Comparison of ENCODE assay signal across 9 cellular contexts in the genomic region with DNA sequence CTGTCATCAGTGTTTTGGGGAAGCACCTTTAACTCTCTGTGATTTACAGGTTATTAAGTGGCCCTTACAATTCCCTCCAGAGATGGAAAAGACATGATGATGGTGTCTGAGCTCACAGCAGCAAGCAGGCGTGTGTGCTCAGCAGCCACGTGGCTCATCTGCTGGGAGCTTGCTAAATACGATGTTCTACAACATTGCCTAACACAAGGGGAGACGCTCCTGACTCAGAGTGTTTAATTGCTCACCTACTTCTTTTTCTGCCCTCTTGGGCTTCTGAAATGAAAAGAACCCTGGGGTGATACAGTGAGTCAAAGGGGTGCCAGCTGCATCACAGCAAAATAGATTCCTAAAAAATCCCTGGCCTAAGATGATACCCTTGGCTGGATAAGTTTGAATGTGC. TPM values are rescaled to one million over a fixed set of nuclear protein-coding genes. Genes with fewer than 3 reads are reported as not detected.
DNase-seq lines count a peak whose midpoint lies in the region; ATAC-seq, FAIRE-seq and TF ChIP-seq lines count a peak whose summit lies in the region.
"Not testable (repeated sequence)": the region's sequence is repeated elsewhere in the genome, so short reads cannot be mapped to it uniquely, and the experiment has no call there.
"Had no signal": no experiment of that assay in that cellular context is flagged by ENCODE, and none has a peak within 500 bp of the region (broad histone marks: within the 10 kb centered on the region; RNA-seq: fewer than 3 reads in every experiment).

No MANE protein-coding gene starts in this region.

- not testable (repeated sequence) for TF ChIP-seq CTCF in AG09309 (IDR thresholded peaks at IDR 0.05; ENCODE audit: control insufficient read depth, insufficient read depth, low read depth, low read length, missing control alignments); HEK293 (tag by site-specific recombination; IDR thresholded peaks at IDR 0.05); NB4 (IDR thresholded peaks at IDR 0.05; ENCODE audit: low read depth, low read length); bronchial epithelial cell (IDR thresholded peaks at IDR 0.05; ENCODE audit: insufficient read depth, low read length, severe bottlenecking); fibroblast of mammary gland (conservative IDR thresholded peaks at IDR 0.05; ENCODE audit: control insufficient read depth, insufficient read depth, low read depth, low read length)

- H3K27ac Mint-ChIP-seq in activated CD4-positive, alpha-beta T cell treated with anti-CD3 and anti-CD28 coated beads, Interleukin-2, amount 10 ng/mL, durations not matched to agents 24 days and 14 days = not testable (repeated sequence)
- H3K27ac Mint-ChIP-seq in naive B cell = peak overlapping the region in 3 of 6 donors; percentile 54 to 92 (median 72)

- H3K36me3 Mint-ChIP-seq in activated CD4-positive, alpha-beta T cell treated with anti-CD3 and anti-CD28 coated beads, Interleukin-2, amount 10 ng/mL, durations not matched to agents 24 days and 14 days (ENCODE audit: low read depth); naive B cell: not testable (repeated sequence)

- not testable (repeated sequence) for H3K4me1 Mint-ChIP-seq in activated CD4-positive, alpha-beta T cell treated with anti-CD3 and anti-CD28 coated beads, Interleukin-2, amount 10 ng/mL, durations not matched to agents 24 days and 14 days
- peaks cover 28 to 38% (median 33%) of the 10 kb centered on the region in 3 donors for H3K4me1 Mint-ChIP-seq in naive B cell

- POLR2A ChIA-PET in HEK293 (lab: Yijun Ruan, JAX) = not testable (repeated sequence)

- peaks cover 34% of the 10 kb centered on the region for H3K27me3 Mint-ChIP-seq in activated CD4-positive, alpha-beta T cell treated with anti-CD3 and anti-CD28 coated beads, Interleukin-2, amount 10 ng/mL, durations not matched to agents 24 days and 14 days
- not testable (repeated sequence) for H3K27me3 Mint-ChIP-seq in naive B cell

- TF ChIP-seq POLR2A in NB4 (IDR thresholded peaks at IDR 0.05; ENCODE audit: extremely low read depth, insufficient read length) = not testable (repeated sequence)

- CTCF ChIA-PET in HEK293 (lab: Yijun Ruan, JAX) = not testable (repeated sequence)

- H3K27ac ChIP-seq in HEK293 (ENCODE audit: extremely low read depth, low read depth, low read length) = not testable (repeated sequence)

- not testable (repeated sequence) for H3K4me3 Mint-ChIP-seq in activated CD4-positive, alpha-beta T cell treated with anti-CD3 and anti-CD28 coated beads, Interleukin-2, amount 10 ng/mL, durations not matched to agents 24 days and 14 days
- peak overlapping the region in 5 of 8 donors; percentile 15 to 85 (median 39) for H3K4me3 Mint-ChIP-seq in naive B cell

- FAIRE-seq in bronchial epithelial cell (lab: Jason Lieb, UNC) = not testable (repeated sequence)

- not testable (repeated sequence) for H3K36me3 ChIP-seq in HEK293 (ENCODE audit: control insufficient read depth in 2 of 2, insufficient read depth in 1 of 2, low read length in 2 of 2); bronchial epithelial cell (ENCODE audit: control insufficient read depth, insufficient read depth, low read length)

- not testable (repeated sequence) for H3K4me1 ChIP-seq in HEK293 (ENCODE audit: control insufficient read depth, insufficient read depth, low read length)

- intact Hi-C loops in activated CD4-positive, alpha-beta T cell treated with anti-CD3 and anti-CD28 coated beads, Interleukin-2, amount 10 ng/mL, durations not matched to agents 24 days and 14 days (cut with micrococcal nuclease) = not testable (repeated sequence)

- peak; percentile 32 for DNase-seq in AG09309 (ENCODE audit: low read depth)
- DNase-seq in NB4 (ENCODE audit: low read depth) = peak; percentile 24
- peak; percentile 49 for DNase-seq in activated CD4-positive, alpha-beta T cell treated with anti-CD3 and anti-CD28 coated beads, Interleukin-2, amount 10 ng/mL, durations not matched to agents 24 days and 14 days
- DNase-seq in bronchial epithelial cell (ENCODE audit: low read depth) = peak; percentile 36
- peak; percentile 67 for DNase-seq in fibroblast of mammary gland (ENCODE audit: low read depth)
- not testable (repeated sequence) for DNase-seq in naive B cell

- not testable (repeated sequence) for H3K9me3 ChIP-seq in HEK293 (ENCODE audit: control insufficient read depth, insufficient read depth, low read depth, low read length)

- not testable (repeated sequence) for ATAC-seq in naive B cell (ENCODE audit: low read depth in 2 of 2)

- not testable (repeated sequence) for H3K4me3 ChIP-seq in AG09309 (ENCODE audit: control insufficient read depth, low read depth, low read length); HEK293 (ENCODE audit: low read depth, low read length); NB4 (ENCODE audit: low read depth, low read length); bronchial epithelial cell (ENCODE audit: low read depth, low read length); fibroblast of mammary gland (ENCODE audit: control insufficient read depth, low read depth, low read length)

- H3K27me3 ChIP-seq in bronchial epithelial cell (ENCODE audit: control insufficient read depth, insufficient read depth, low read length) = not testable (repeated sequence)

- H3K9me3 Mint-ChIP-seq in activated CD4-positive, alpha-beta T cell treated with anti-CD3 and anti-CD28 coated beads, Interleukin-2, amount 10 ng/mL, durations not matched to agents 24 days and 14 days; naive B cell: not testable (repeated sequence)

TF ChIP-seq in HEK293, 187 proteins besides CTCF, POLR2A, EP300 and RAD21:
- TF ChIP-seq ZNF664 (tag by site-specific recombination; IDR thresholded peaks at IDR 0.05) = peak; percentile 82

RNA-seq across cellular contexts. Expression of gene SAMD11, which starts 56.2 kb away (rescaled TPM):
- total RNA-seq in activated CD4-positive, alpha-beta T cell treated with anti-CD3 and anti-CD28 coated beads, Interleukin-2, amount 10 ng/mL, durations not matched to agents 24 days and 14 days = not detected in 2 replicates
- total RNA-seq in bronchial epithelial cell = 0.51 and 0.53 TPM in 2 replicates
- polyA plus RNA-seq in naive B cell (ENCODE audit: low read depth in 6 of 6) = under 1 TPM in 2 of 6 donors, not detected in 4; 0.19 to 0.40 TPM
- total RNA-seq: CD4-positive, CD25-positive, alpha-beta regulatory T cell; HT-29 had no signal
